Comparison of ENCODE assay signal across 22 cellular contexts in genomic region chr4:71689822-71690221, GRCh38.
DNase-seq lines count a peak whose midpoint lies in the region; ATAC-seq and TF ChIP-seq lines count a peak whose summit lies in the region.
"Had no signal": no experiment of that assay in that cellular context is flagged by ENCODE, and none has a peak within 500 bp of the region (broad histone marks: within the 10 kb centered on the region; RNA-seq: fewer than 3 reads in every experiment).

No MANE protein-coding gene starts in this region.

- in situ Hi-C loops in gastrocnemius medialis (cut with MboI; ENCODE audit: low sequenced_read_pairs in 4 of 4) = no loop called here

- H3K9me3 ChIP-seq in gastrocnemius medialis = no peaks in the 10 kb centered on the region
- H3K9me3 ChIP-seq: BE2C, SJSA1 had no signal

- DNase-seq in AG10803 (ENCODE audit: low read depth) (peak; percentile 2), NCI-H226 (peak; percentile 66), choroid plexus epithelial cell (ENCODE audit: low read depth) (peak; percentile 5), iPS-NIHi7 (ENCODE audit: extremely low spot score) (peak; percentile 27), NCI-H1048 (lab: John Stamatoyannopoulos, UW) (no peak), gastrocnemius medialis (no peak), posterior vena cava (ENCODE audit: low spot score) (no peak), DMS53 treated with DMSO at 0.1 percent for 48 hours (lab: John Stamatoyannopoulos, UW; ENCODE audit: unreplicated experiment) (no peak)
- DNase-seq: BE2C, Calu3, Kasumi-1, NCI-H1105, NCI-H1436 treated with DMSO at 0.1 percent for 48 hours, NCI-H187 treated with DMSO at 0.1 percent for 48 hours, NCI-H2171 treated with DMSO at 0.1 percent for 48 hours, NCI-H524, NCI-H774, PC-9, Right ventricle myocardium superior had no signal

- no peaks in the 10 kb centered on the region for H3K27me3 ChIP-seq in gastrocnemius medialis
- H3K27me3 ChIP-seq: BE2C, SJSA1 had no signal

- TF ChIP-seq POLR2A in gastrocnemius medialis (IDR thresholded peaks at IDR 0.05) = no peak

- H3K27ac ChIP-seq in gastrocnemius medialis = no peak overlapping the region
- H3K27ac ChIP-seq: 22Rv1, PC-9, SJSA1 had no signal

- H3K4me1 ChIP-seq in gastrocnemius medialis = no peaks in the 10 kb centered on the region
- H3K4me1 ChIP-seq: BE2C, SJSA1 had no signal

- no peak for ATAC-seq in gastrocnemius medialis
- ATAC-seq: HepG2 had no signal

- H3K36me3 ChIP-seq in gastrocnemius medialis = no peaks in the 10 kb centered on the region
- H3K36me3 ChIP-seq: BE2C, SJSA1 had no signal

- TF ChIP-seq CTCF in AG10803 (conservative IDR thresholded peaks at IDR 0.05; ENCODE audit: low read length) = no peak
- no peak for TF ChIP-seq CTCF in choroid plexus epithelial cell (conservative IDR thresholded peaks at IDR 0.05; ENCODE audit: low read depth, low read length)
- TF ChIP-seq CTCF in gastrocnemius medialis (IDR thresholded peaks at IDR 0.05 in 4 of 5, conservative IDR thresholded peaks at IDR 0.05 in 1 of 5) = no peak

- no peak overlapping the region for H3K4me3 ChIP-seq in AG10803 (ENCODE audit: low read length)
- H3K4me3 ChIP-seq in choroid plexus epithelial cell (ENCODE audit: low read depth, low read length) = no peak overlapping the region
- H3K4me3 ChIP-seq in gastrocnemius medialis = no peak overlapping the region
- H3K4me3 ChIP-seq: PC-9, SJSA1 had no signal

- intact Hi-C loops in gastrocnemius medialis (cut with DNase I; ENCODE audit: low total_unique reads) (no loop called here), posterior vena cava (cut with DNase I) (no loop called here)

Comparison
In these comparisons a context has a peak if more than half of its experiments do, and no peak if none do; other contexts are left out.
1. DNase-seq: peak in AG10803 (single experiment), NCI-H226 (single experiment), choroid plexus epithelial cell (single experiment) and iPS-NIHi7 (single experiment); none in NCI-H1048 (single experiment), gastrocnemius medialis (0 of 2), posterior vena cava (single experiment) and DMS53 treated with DMSO at 0.1 percent for 48 hours (single experiment).